Comparison of ENCODE assay signal across 1 cellular context in the genomic region with DNA sequence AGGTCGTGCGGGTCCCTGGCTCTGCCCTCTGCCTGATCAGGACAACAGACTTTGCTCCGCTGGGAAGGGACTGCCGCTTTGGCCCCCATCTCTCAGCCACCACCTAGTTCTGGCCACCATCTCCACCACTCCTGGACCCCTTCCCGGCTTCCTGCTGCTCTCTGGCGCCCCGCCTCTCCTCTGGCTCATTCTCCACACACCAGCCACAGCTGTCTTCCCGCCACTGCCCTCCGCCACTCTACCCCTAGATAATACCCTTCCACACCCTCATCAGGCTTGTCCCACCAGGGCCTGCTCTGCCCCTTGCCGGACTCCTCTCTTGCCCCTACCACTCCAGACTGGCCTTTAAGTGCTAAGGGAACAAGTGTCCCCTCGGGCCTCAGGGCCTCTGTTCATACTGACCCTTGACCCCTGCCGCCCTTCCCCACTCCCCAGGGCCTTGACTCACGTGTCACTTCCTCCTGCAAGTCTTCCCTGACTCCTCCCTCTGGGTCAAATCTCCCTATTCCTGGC.
TF ChIP-seq lines count a peak whose summit lies in the region.

No MANE protein-coding gene starts in this region.

TF ChIP-seq in HCT116, 20 proteins besides CTCF, POLR2A, EP300 and RAD21:
- TF ChIP-seq CBX3 (IDR thresholded peaks at IDR 0.05; ENCODE audit: low read depth), result no peak
- TF ChIP-seq TCF7L2 (IDR thresholded peaks at IDR 0.05; ENCODE audit: borderline replicate concordance, extremely low read depth, insufficient read depth, insufficient read length), result no peak
- no peak for TF ChIP-seq FOSL1 (IDR thresholded peaks at IDR 0.05; ENCODE audit: low read depth)
- TF ChIP-seq EZH2phosphoT487 (IDR thresholded peaks at IDR 0.05; ENCODE audit: borderline replicate concordance), result no peak
- TF ChIP-seq, protein P1, sequence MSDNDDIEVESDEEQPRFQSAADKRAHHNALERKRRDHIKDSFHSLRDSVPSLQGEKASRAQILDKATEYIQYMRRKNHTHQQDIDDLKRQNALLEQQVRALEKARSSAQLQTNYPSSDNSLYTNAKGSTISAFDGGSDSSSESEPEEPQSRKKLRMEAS (IDR thresholded peaks at IDR 0.05), result no peak
- TF ChIP-seq, protein P2, sequence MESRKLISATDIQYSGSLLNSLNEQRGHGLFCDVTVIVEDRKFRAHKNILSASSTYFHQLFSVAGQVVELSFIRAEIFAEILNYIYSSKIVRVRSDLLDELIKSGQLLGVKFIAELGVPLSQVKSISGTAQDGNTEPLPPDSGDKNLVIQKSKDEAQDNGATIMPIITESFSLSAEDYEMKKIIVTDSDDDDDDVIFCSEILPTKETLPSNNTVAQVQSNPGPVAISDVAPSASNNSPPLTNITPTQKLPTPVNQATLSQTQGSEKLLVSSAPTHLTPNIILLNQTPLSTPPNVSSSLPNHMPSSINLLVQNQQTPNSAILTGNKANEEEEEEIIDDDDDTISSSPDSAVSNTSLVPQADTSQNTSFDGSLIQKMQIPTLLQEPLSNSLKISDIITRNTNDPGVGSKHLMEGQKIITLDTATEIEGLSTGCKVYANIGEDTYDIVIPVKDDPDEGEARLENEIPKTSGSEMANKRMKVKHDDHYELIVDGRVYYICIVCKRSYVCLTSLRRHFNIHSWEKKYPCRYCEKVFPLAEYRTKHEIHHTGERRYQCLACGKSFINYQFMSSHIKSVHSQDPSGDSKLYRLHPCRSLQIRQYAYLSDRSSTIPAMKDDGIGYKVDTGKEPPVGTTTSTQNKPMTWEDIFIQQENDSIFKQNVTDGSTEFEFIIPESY (IDR thresholded peaks at IDR 0.05; ENCODE audit: extremely low read depth, insufficient replicate concordance, low read length), result no peak
- TF ChIP-seq ZNF274 (IDR thresholded peaks at IDR 0.05; ENCODE audit: low read depth, low read length), result no peak
- TF ChIP-seq EZH2 (IDR thresholded peaks at IDR 0.05), result no peak
